30 cellular contexts compared by ENCODE assay signal in genomic region chr6:109512271-109512817, GRCh38.
"Had no signal": no experiment of that assay in that cellular context is flagged by ENCODE, and none has a peak within 500 bp of the region (broad histone marks: within the 10 kb centered on the region; RNA-seq: fewer than 3 reads in every experiment).

No MANE protein-coding gene starts in this region.

- H3K9me3 ChIP-seq: breast epithelium, heart right ventricle, right lobe of liver, thoracic aorta had no signal

- H3K36me3 ChIP-seq: breast epithelium, heart right ventricle, neural progenitor cell, right lobe of liver, thoracic aorta had no signal

- H3K4me1 ChIP-seq: breast epithelium, right lobe of liver had no signal

- ATAC-seq: activated CD8-positive, alpha-beta T cell treated with anti-CD3 and anti-CD28 coated beads for 36 hours; activated naive CD8-positive, alpha-beta T cell treated with anti-CD3 and anti-CD28 coated beads, Interleukin-2, amount 50 U/mL, for 24 hours; activated T-cell treated with anti-CD3 and anti-CD28 coated beads, Interleukin-2, amount 50 U/mL, for 4 hours; activated T-helper 17 cell treated with anti-CD3 and anti-CD28 coated beads, Interleukin-2, amount 50 U/mL, for 72 hours; esophagus mucosa; naive thymus-derived CD4-positive, alpha-beta T cell; right lobe of liver; stimulated activated effector memory CD8-positive, alpha-beta T cell treated with anti-CD3 and anti-CD28 coated beads, Interleukin-12 subunit alpha, Interleukin-12 subunit beta, amount 100 ng/mL, for 72 hours; WTC11 had no signal

- H3K4me2 ChIP-seq: neural progenitor cell had no signal

- DNase-seq: activated CD4-positive, alpha-beta T cell treated with anti-CD3 and anti-CD28 coated beads for 1 hour; activated CD4-positive, alpha-beta T cell treated with anti-CD3 and anti-CD28 coated beads, Interleukin-2, amount 50 U/mL, for 1 hour; activated CD8-positive, alpha-beta T cell treated with anti-CD3 and anti-CD28 coated beads for 36 hours; activated naive CD8-positive, alpha-beta T cell treated with anti-CD3 and anti-CD28 coated beads, Interleukin-2, amount 50 U/mL, for 24 hours; activated T-cell treated with anti-CD3 and anti-CD28 coated beads, Interleukin-2, amount 50 U/mL, for 4 hours; amygdala; central memory CD4-positive, alpha-beta T cell; foreskin melanocyte; heart right ventricle; naive thymus-derived CD4-positive, alpha-beta T cell; occipital lobe; right lobe of liver; stimulated activated CD4-positive, alpha-beta T cell treated with anti-CD3 and anti-CD28 coated beads, Interleukin-12 subunit alpha, Interleukin-12 subunit beta, amount 100 ng/mL, for 4 hours; stimulated activated CD4-positive, alpha-beta T cell treated with anti-CD3 and anti-CD28 coated beads, Interleukin-4, amount 100 ng/mL, for 24 hours; SW 1271; T-helper 9 cell; trophoblast cell had no signal

- FAIRE-seq: urothelium cell line had no signal

- H3K36me3 Mint-ChIP-seq: mesothelial cell of epicardium; neural progenitor cell; stimulated activated effector memory CD8-positive, alpha-beta T cell treated with anti-CD3 and anti-CD28 coated beads, Interleukin-12 subunit alpha, Interleukin-12 subunit beta, amount 100 ng/mL, for 72 hours had no signal

- H3K4me3 ChIP-seq: breast epithelium, heart right ventricle, neural progenitor cell, right lobe of liver, skin epidermis, thoracic aorta had no signal

- H3K27me3 Mint-ChIP-seq: activated CD8-positive, alpha-beta T cell treated with anti-CD3 and anti-CD28 coated beads for 36 hours; activated naive CD4-positive, alpha-beta T cell treated with anti-CD3 and anti-CD28 coated beads, Interleukin-2, amount 50 U/mL, for 24 hours; activated naive CD8-positive, alpha-beta T cell treated with anti-CD3 and anti-CD28 coated beads, Interleukin-2, amount 50 U/mL, for 24 hours; activated T-helper 17 cell treated with anti-CD3 and anti-CD28 coated beads, Interleukin-2, amount 50 U/mL, for 72 hours; stimulated activated naive CD8-positive, alpha-beta T cell treated with anti-CD3 and anti-CD28 coated beads, Interleukin-15, Interleukin-2, amounts not matched to agents 100 ng/mL and 50 ng/mL, for 24 hours had no signal

- H3K27ac ChIP-seq: heart right ventricle, neural progenitor cell, right lobe of liver, skin epidermis, thoracic aorta had no signal

- H3K9me3 Mint-ChIP-seq: activated naive CD4-positive, alpha-beta T cell treated with anti-CD3 and anti-CD28 coated beads, Interleukin-2, amount 50 U/mL, for 24 hours; activated naive CD8-positive, alpha-beta T cell treated with anti-CD3 and anti-CD28 coated beads, Interleukin-2, amount 50 U/mL, for 24 hours; activated T-cell treated with anti-CD3 and anti-CD28 coated beads, Interleukin-2, amount 50 U/mL, for 4 hours; activated T-helper 17 cell treated with anti-CD3 and anti-CD28 coated beads, Interleukin-2, amount 50 U/mL, for 72 hours; stimulated activated effector memory CD8-positive, alpha-beta T cell treated with anti-CD3 and anti-CD28 coated beads, Interleukin-12 subunit alpha, Interleukin-12 subunit beta, amount 100 ng/mL, for 72 hours; stimulated activated naive CD8-positive, alpha-beta T cell treated with anti-CD3 and anti-CD28 coated beads, Interleukin-15, Interleukin-2, amounts not matched to agents 100 ng/mL and 50 ng/mL, for 24 hours had no signal

- H3K4me3 Mint-ChIP-seq: activated CD8-positive, alpha-beta T cell treated with anti-CD3 and anti-CD28 coated beads for 36 hours; activated naive CD4-positive, alpha-beta T cell treated with anti-CD3 and anti-CD28 coated beads, Interleukin-2, amount 50 U/mL, for 24 hours; activated naive CD8-positive, alpha-beta T cell treated with anti-CD3 and anti-CD28 coated beads, Interleukin-2, amount 50 U/mL, for 24 hours; activated T-cell treated with anti-CD3 and anti-CD28 coated beads, Interleukin-2, amount 50 U/mL, for 4 hours; activated T-helper 17 cell treated with anti-CD3 and anti-CD28 coated beads, Interleukin-2, amount 50 U/mL, for 72 hours; mesothelial cell of epicardium; naive thymus-derived CD4-positive, alpha-beta T cell; neural progenitor cell; stimulated activated effector memory CD8-positive, alpha-beta T cell treated with anti-CD3 and anti-CD28 coated beads, Interleukin-12 subunit alpha, Interleukin-12 subunit beta, amount 100 ng/mL, for 72 hours; stimulated activated naive CD8-positive, alpha-beta T cell treated with anti-CD3 and anti-CD28 coated beads, Interleukin-15, Interleukin-2, amounts not matched to agents 100 ng/mL and 50 ng/mL, for 24 hours; T-helper 1 cell treated with Interleukin-12 subunit alpha and Interleukin-12 subunit beta and Interleukin-4 antibody, amounts not matched to agents 30 μg/mL and 1 μg/mL, for 36 hours; WTC11 had no signal

- H3K27me3 ChIP-seq: breast epithelium, heart right ventricle, neural progenitor cell, right lobe of liver had no signal

- H3K9ac ChIP-seq: neural progenitor cell had no signal

- H2AFZ ChIP-seq: neural progenitor cell had no signal

- H3K27ac Mint-ChIP-seq: activated CD8-positive, alpha-beta T cell treated with anti-CD3 and anti-CD28 coated beads for 36 hours; activated naive CD4-positive, alpha-beta T cell treated with anti-CD3 and anti-CD28 coated beads, Interleukin-2, amount 50 U/mL, for 24 hours; activated naive CD8-positive, alpha-beta T cell treated with anti-CD3 and anti-CD28 coated beads, Interleukin-2, amount 50 U/mL, for 24 hours; activated T-helper 17 cell treated with anti-CD3 and anti-CD28 coated beads, Interleukin-2, amount 50 U/mL, for 72 hours; mesothelial cell of epicardium; naive thymus-derived CD4-positive, alpha-beta T cell; neural progenitor cell; stimulated activated effector memory CD8-positive, alpha-beta T cell treated with anti-CD3 and anti-CD28 coated beads, Interleukin-12 subunit alpha, Interleukin-12 subunit beta, amount 100 ng/mL, for 72 hours; stimulated activated naive CD8-positive, alpha-beta T cell treated with anti-CD3 and anti-CD28 coated beads, Interleukin-15, Interleukin-2, amounts not matched to agents 100 ng/mL and 50 ng/mL, for 24 hours; T-helper 1 cell treated with Interleukin-12 subunit alpha and Interleukin-12 subunit beta and Interleukin-4 antibody, amounts not matched to agents 30 μg/mL and 1 μg/mL, for 36 hours; WTC11 had no signal
